ENCODE assay signal across 9 cellular contexts in the genomic region with DNA sequence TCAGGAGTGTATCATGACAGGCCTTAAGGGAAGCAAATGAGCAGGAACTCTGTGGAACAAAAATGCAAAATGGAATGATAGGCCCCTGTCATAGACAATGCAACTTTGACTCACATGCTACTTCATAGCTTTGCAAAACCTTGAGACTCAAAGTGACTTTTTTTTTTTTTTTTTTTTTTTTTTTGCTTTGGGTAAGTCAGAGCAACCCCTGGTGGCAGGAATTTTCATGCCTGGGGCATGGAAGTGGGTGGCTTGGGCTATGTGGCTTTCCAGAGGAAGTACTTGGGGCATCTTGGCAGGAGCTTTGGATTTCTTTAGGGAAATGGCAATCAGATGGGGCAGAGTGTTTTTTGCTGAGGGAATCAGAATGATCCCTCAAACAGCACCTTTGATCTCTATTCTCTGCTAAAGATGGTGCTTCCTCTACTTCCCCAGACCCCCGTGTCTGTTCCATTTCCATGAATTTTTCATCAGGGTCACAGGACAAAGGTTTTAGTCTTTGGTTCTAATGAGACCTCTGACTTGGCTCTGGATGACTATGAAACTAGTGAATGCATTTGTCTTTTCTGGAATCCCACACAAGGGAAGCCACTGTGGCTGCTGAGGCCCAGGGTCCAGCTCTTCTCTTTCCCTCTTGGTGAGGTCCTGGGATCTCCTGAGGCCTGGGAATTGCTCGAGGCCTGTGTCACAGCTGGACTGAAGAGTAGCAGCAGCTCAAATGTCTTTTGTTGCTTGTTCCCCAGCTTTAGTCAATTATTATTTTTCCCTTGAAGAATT.
DNase-seq lines count a peak whose midpoint lies in the region; ATAC-seq and TF ChIP-seq lines count a peak whose summit lies in the region.
"Had no signal": no experiment of that assay in that cellular context is flagged by ENCODE, and none has a peak within 500 bp of the region (broad histone marks: within the 10 kb centered on the region; RNA-seq: fewer than 3 reads in every experiment).

No MANE protein-coding gene starts in this region.

- H3K27ac Mint-ChIP-seq in glutamatergic neuron (ENCODE audit: unreplicated experiment) = no peak overlapping the region
- H3K27ac Mint-ChIP-seq in CD4-positive, alpha-beta memory T cell = no peak overlapping the region
- H3K27ac Mint-ChIP-seq: T-helper 1 cell treated with Interleukin-12 subunit alpha and Interleukin-12 subunit beta and Interleukin-4 antibody, amounts not matched to agents 30 μg/mL and 1 μg/mL, for 36 hours had no signal

- H3K4me3 ChIP-seq in CD4-positive, alpha-beta memory T cell (ENCODE audit: low read length in 2 of 2) = no peak overlapping the region

- intact Hi-C loops in sciatic nerve (cut with DNase I) = loop anchor here (10.0 kb wide), 1 partner anchor 63 kb away; no protein-coding TSS in a partner anchor
- intact Hi-C loops in CD4-positive, alpha-beta memory T cell (cut with micrococcal nuclease) = no loop called here

- no peaks in the 10 kb centered on the region for H3K27me3 ChIP-seq in CD4-positive, alpha-beta memory T cell (ENCODE audit: insufficient read depth, low read length)

- no peak overlapping the region for H3K27ac ChIP-seq in CD4-positive, alpha-beta memory T cell (ENCODE audit: low read depth, low read length)

- no peaks in the 10 kb centered on the region for H3K36me3 ChIP-seq in CD4-positive, alpha-beta memory T cell (ENCODE audit: insufficient read depth, low read length)

- CTCF ChIA-PET in CD4-positive, alpha-beta memory T cell (lab: Charles Lee; ENCODE audit: partially characterized antibody) = interaction anchor here (0.6 kb wide), 2 partner anchors 29 to 167 kb away, joined by 3 read pairs; no protein-coding TSS in a partner anchor

- POLR2A ChIA-PET in CD4-positive, alpha-beta memory T cell (lab: Charles Lee; ENCODE audit: partially characterized antibody) = no interaction called here

- H3K4me3 Mint-ChIP-seq in glutamatergic neuron (ENCODE audit: unreplicated experiment) = no peak overlapping the region
- no peak overlapping the region for H3K4me3 Mint-ChIP-seq in CD4-positive, alpha-beta memory T cell
- H3K4me3 Mint-ChIP-seq: T-helper 1 cell treated with Interleukin-12 subunit alpha and Interleukin-12 subunit beta and Interleukin-4 antibody, amounts not matched to agents 30 μg/mL and 1 μg/mL, for 36 hours had no signal

- no peaks in the 10 kb centered on the region for H3K36me3 Mint-ChIP-seq in glutamatergic neuron (ENCODE audit: unreplicated experiment)
- H3K36me3 Mint-ChIP-seq in CD4-positive, alpha-beta memory T cell = no peaks in the 10 kb centered on the region

- H3K27me3 Mint-ChIP-seq in glutamatergic neuron (ENCODE audit: unreplicated experiment) = peaks cover 4% of the 10 kb centered on the region
- peaks cover 4 to 9% of the 10 kb centered on the region in 2 donors for H3K27me3 Mint-ChIP-seq in CD4-positive, alpha-beta memory T cell

- TF ChIP-seq CTCF in glutamatergic neuron (IDR thresholded peaks at IDR 0.05; ENCODE audit: partially characterized antibody, unreplicated experiment) = peak; percentile 75

- peaks cover 19% of the 10 kb centered on the region for H3K4me1 Mint-ChIP-seq in glutamatergic neuron (ENCODE audit: low read depth, unreplicated experiment)
- H3K4me1 Mint-ChIP-seq in CD4-positive, alpha-beta memory T cell = no peaks in the 10 kb centered on the region

- peak; percentile 64 for ATAC-seq in sciatic nerve

- DNase-seq in HCEC 1CT = peak; percentile 63
- peak; percentile 37 to 64 for DNase-seq in SW 1271 (lab: John Stamatoyannopoulos, UW)
- DNase-seq in glutamatergic neuron = peak; percentile 47
- peak; percentile 72 for DNase-seq in sciatic nerve (ENCODE audit: low spot score)
- no peak for DNase-seq in CD4-positive, alpha-beta memory T cell
- no peak for DNase-seq in occipital lobe (lab: John Stamatoyannopoulos, UW)
- no peak for DNase-seq in activated effector memory CD4-positive, alpha-beta T cell treated with Interleukin-2 at 50 U/mL for 16 hours
- DNase-seq in NCI-H1436 (lab: John Stamatoyannopoulos, UW) = no peak

- H3K4me1 ChIP-seq in CD4-positive, alpha-beta memory T cell (ENCODE audit: insufficient read depth, low read length) = no peaks in the 10 kb centered on the region

- no peaks in the 10 kb centered on the region for H3K9me3 ChIP-seq in CD4-positive, alpha-beta memory T cell (ENCODE audit: control insufficient read depth in 1 of 2, low read length in 2 of 2)

- H3K9me3 Mint-ChIP-seq in glutamatergic neuron (ENCODE audit: unreplicated experiment) = peaks cover 3% of the 10 kb centered on the region
- peaks cover 0 to 4% (median 3%) of the 10 kb centered on the region in 8 donors for H3K9me3 Mint-ChIP-seq in CD4-positive, alpha-beta memory T cell
- H3K9me3 Mint-ChIP-seq: T-helper 1 cell treated with Interleukin-12 subunit alpha and Interleukin-12 subunit beta and Interleukin-4 antibody, amounts not matched to agents 30 μg/mL and 1 μg/mL, for 36 hours had no signal

Comparison
In these comparisons a context has a peak if more than half of its experiments do, and no peak if none do; other contexts are left out.
1. DNase-seq: peak in HCEC 1CT (single experiment), SW 1271 (2 of 2), glutamatergic neuron (single experiment) and sciatic nerve (single experiment); none in CD4-positive, alpha-beta memory T cell (0 of 5), occipital lobe (single experiment), activated effector memory CD4-positive, alpha-beta T cell treated with Interleukin-2 at 50 U/mL for 16 hours (single experiment) and NCI-H1436 (single experiment).